ENCODE assay signal across 1 cellular context in genomic region chr2:112807233-112807807, GRCh38.
TF ChIP-seq lines count a peak whose summit lies in the region.

No MANE protein-coding gene starts in this region.

TF ChIP-seq in HepG2, 621 proteins besides CTCF, POLR2A, EP300 and RAD21:
- peak; percentile 86; the same call in 1 of the 2 replicates for TF ChIP-seq ZFP1 (CRISPR knock-in tag; IDR thresholded peaks at IDR 0.05)
- TF ChIP-seq ZNF850 (CRISPR knock-in tag; conservative IDR thresholded peaks at IDR 0.05), result no peak
- TF ChIP-seq IRX3 (CRISPR knock-in tag; IDR thresholded peaks at IDR 0.05; ENCODE audit: borderline replicate concordance, low read depth), result no peak
